ENCODE assay signal across 23 cellular contexts in the genomic region with DNA sequence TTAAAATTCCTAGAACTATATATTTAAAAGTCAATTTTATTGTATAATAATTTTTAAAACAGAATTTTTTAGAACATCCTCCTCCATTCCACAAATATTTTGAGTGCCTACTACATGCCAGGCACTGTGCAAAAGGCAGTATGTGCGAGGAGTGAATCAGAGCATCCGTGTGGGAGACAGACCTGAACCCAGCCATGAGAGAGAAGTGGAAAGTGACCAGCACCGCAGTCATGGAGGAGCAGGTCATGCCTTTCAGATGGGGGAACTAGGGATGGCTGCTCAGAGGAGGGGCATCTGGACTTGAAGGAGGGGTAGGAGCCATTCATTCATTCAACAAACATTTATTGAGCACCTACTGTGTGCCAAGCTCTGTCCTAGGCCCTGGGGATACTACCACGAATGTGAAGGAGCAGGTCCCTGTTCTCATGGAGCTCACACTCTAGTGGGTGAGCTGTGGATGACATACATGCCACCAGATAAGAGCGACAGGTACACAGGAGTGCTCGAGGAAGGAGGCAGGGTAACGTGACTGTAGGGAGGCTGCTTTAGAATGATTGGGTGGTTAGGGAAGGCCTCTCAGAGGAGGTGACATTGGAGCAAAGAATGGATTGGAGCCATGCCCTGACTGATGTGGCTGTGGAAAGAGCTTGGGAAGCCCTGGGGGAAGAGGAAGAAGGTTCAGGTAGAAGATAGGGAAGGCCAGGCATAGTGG. TPM values are rescaled to one million over a fixed set of nuclear protein-coding genes. Genes with fewer than 3 reads are reported as not detected.
"Had no signal": no experiment of that assay in that cellular context is flagged by ENCODE, and none has a peak within 500 bp of the region (broad histone marks: within the 10 kb centered on the region; RNA-seq: fewer than 3 reads in every experiment).

No MANE protein-coding gene starts in this region.

- H3K4me3 Mint-ChIP-seq: activated B cell treated with CpG ODN at 0.5 μM for 24 hours; activated CD4-positive, alpha-beta memory T cell treated with anti-CD3 and anti-CD28 coated beads for 36 hours; activated CD4-positive, alpha-beta T cell treated with anti-CD3 and anti-CD28 coated beads, Interleukin-2, amount 10 ng/mL, durations not matched to agents 7 days and 5 days; activated naive CD4-positive, alpha-beta T cell treated with anti-CD3 and anti-CD28 coated beads, Interleukin-2, amount 10 ng/mL, durations not matched to agents 7 days and 5 days; activated naive CD8-positive, alpha-beta T cell treated with anti-CD3 and anti-CD28 coated beads for 36 hours; activated T-cell treated with anti-CD3 and anti-CD28 coated beads, Interleukin-2, amount 50 U/mL, for 72 hours had no signal

- H3K9ac ChIP-seq: KMS-11 had no signal

- DNase-seq: activated B cell treated with CpG ODN at 0.5 μM for 24 hours; activated CD4-positive, alpha-beta memory T cell treated with anti-CD3 and anti-CD28 coated beads for 36 hours; activated CD4-positive, alpha-beta T cell treated with anti-CD3 and anti-CD28 coated beads for 1 hour; activated CD4-positive, alpha-beta T cell treated with anti-CD3 and anti-CD28 coated beads, Interleukin-2, amount 10 ng/mL, durations not matched to agents 7 days and 5 days; activated CD8-positive, alpha-beta memory T cell treated with anti-CD3 and anti-CD28 coated beads for 24 hours; activated gamma-delta T cell treated with Interleukin-2 at 50 U/mL for 16 hours; activated naive CD4-positive, alpha-beta T cell treated with anti-CD3 and anti-CD28 coated beads, Interleukin-2, amount 10 ng/mL, durations not matched to agents 7 days and 5 days; activated naive CD8-positive, alpha-beta T cell treated with anti-CD3 and anti-CD28 coated beads for 36 hours; activated T-cell treated with anti-CD3 and anti-CD28 coated beads, Interleukin-2, amount 50 U/mL, for 72 hours; caudate nucleus; MG63; NCI-H1105; NCI-H1436; NCI-H1694 treated with DMSO at 0.1 percent for 48 hours; NCI-H2081; NCI-H446; NCI-H524; PC-3; SHP77 treated with DMSO at 0.1 percent for 48 hours; T-helper 2 cell; T1000 had no signal

- H3K4me2 ChIP-seq: KMS-11 had no signal

- H3K27ac ChIP-seq: KMS-11 had no signal

- ATAC-seq: activated T-cell treated with anti-CD3 and anti-CD28 coated beads, Interleukin-2, amount 50 U/mL, for 72 hours; PC-3 had no signal

- H3K27ac Mint-ChIP-seq: activated B cell treated with CpG ODN at 0.5 μM for 24 hours; activated CD4-positive, alpha-beta memory T cell treated with anti-CD3 and anti-CD28 coated beads for 36 hours; activated CD4-positive, alpha-beta T cell treated with anti-CD3 and anti-CD28 coated beads, Interleukin-2, amount 10 ng/mL, durations not matched to agents 7 days and 5 days; activated naive CD4-positive, alpha-beta T cell treated with anti-CD3 and anti-CD28 coated beads, Interleukin-2, amount 10 ng/mL, durations not matched to agents 7 days and 5 days; activated naive CD8-positive, alpha-beta T cell treated with anti-CD3 and anti-CD28 coated beads for 36 hours; activated T-cell treated with anti-CD3 and anti-CD28 coated beads, Interleukin-2, amount 50 U/mL, for 72 hours; activated T-helper 2 cell treated with anti-CD3 and anti-CD28 coated beads, Interferon-gamma antibody, Interleukin-2, Interleukin-4, amounts not matched to agents 10 μg/mL and 5 μg/mL and 100 μg/mL, durations not matched to agents 14 hours and 24 hours and 36 hours had no signal

- H3K36me3 ChIP-seq: MG63 had no signal

- H3K36me3 Mint-ChIP-seq: activated CD4-positive, alpha-beta memory T cell treated with anti-CD3 and anti-CD28 coated beads for 36 hours; activated naive CD4-positive, alpha-beta T cell treated with anti-CD3 and anti-CD28 coated beads, Interleukin-2, amount 10 ng/mL, durations not matched to agents 7 days and 5 days; activated naive CD8-positive, alpha-beta T cell treated with anti-CD3 and anti-CD28 coated beads for 36 hours had no signal

- H3K9me3 ChIP-seq: MG63 had no signal

- H3K4me3 ChIP-seq: MG63 had no signal

RNA-seq across cellular contexts. Expression of a gene that starts 3.1 kb away (rescaled TPM):
- total RNA-seq: activated B cell treated with CpG ODN at 0.5 μM for 24 hours; activated CD4-positive, alpha-beta memory T cell treated with anti-CD3 and anti-CD28 coated beads for 36 hours; activated CD4-positive, alpha-beta T cell treated with anti-CD3 and anti-CD28 coated beads, Interleukin-2, amount 10 ng/mL, durations not matched to agents 7 days and 5 days; activated naive CD8-positive, alpha-beta T cell treated with anti-CD3 and anti-CD28 coated beads for 36 hours; activated T-cell treated with anti-CD3 and anti-CD28 coated beads, Interleukin-2, amount 50 U/mL, for 72 hours; activated T-helper 2 cell treated with anti-CD3 and anti-CD28 coated beads, Interferon-gamma antibody, Interleukin-2, Interleukin-4, amounts not matched to agents 10 μg/mL and 5 μg/mL and 100 μg/mL, durations not matched to agents 14 hours and 24 hours and 36 hours; PC-3 had no signal

RNA-seq across cellular contexts. Expression of a gene that starts 17.1 kb away (rescaled TPM):
- total RNA-seq: activated B cell treated with CpG ODN at 0.5 μM for 24 hours; activated CD4-positive, alpha-beta memory T cell treated with anti-CD3 and anti-CD28 coated beads for 36 hours; activated CD4-positive, alpha-beta T cell treated with anti-CD3 and anti-CD28 coated beads, Interleukin-2, amount 10 ng/mL, durations not matched to agents 7 days and 5 days; activated naive CD8-positive, alpha-beta T cell treated with anti-CD3 and anti-CD28 coated beads for 36 hours; activated T-cell treated with anti-CD3 and anti-CD28 coated beads, Interleukin-2, amount 50 U/mL, for 72 hours; activated T-helper 2 cell treated with anti-CD3 and anti-CD28 coated beads, Interferon-gamma antibody, Interleukin-2, Interleukin-4, amounts not matched to agents 10 μg/mL and 5 μg/mL and 100 μg/mL, durations not matched to agents 14 hours and 24 hours and 36 hours; PC-3 had no signal
